ENCODE assay signal across 1 cellular context in genomic region chr5:53481354-53481886, GRCh38.
TF ChIP-seq lines count a peak whose summit lies in the region.

No MANE protein-coding gene starts in this region.

TF ChIP-seq in HCT116, 20 proteins besides CTCF, POLR2A, EP300 and RAD21 (continued from another document):
- TF ChIP-seq REST (IDR thresholded peaks at IDR 0.05; ENCODE audit: low read depth) (no peak), JUND (IDR thresholded peaks at IDR 0.05) (no peak), CBX3 (IDR thresholded peaks at IDR 0.05; ENCODE audit: low read depth) (no peak), YY1 (IDR thresholded peaks at IDR 0.05; ENCODE audit: extremely low read depth, insufficient replicate concordance, low read depth, low read length) (no peak)
